ENCODE assay signal across 13 cellular contexts in genomic region chr12:98332626-98333025, GRCh38.
DNase-seq lines count a peak whose midpoint lies in the region; ATAC-seq lines count a peak whose summit lies in the region.
"Had no signal": no experiment of that assay in that cellular context is flagged by ENCODE, and none has a peak within 500 bp of the region (broad histone marks: within the 10 kb centered on the region; RNA-seq: fewer than 3 reads in every experiment).

No MANE protein-coding gene starts in this region.

- ATAC-seq in GM18498 (IDR thresholded peaks at IDR 0.05; ENCODE audit: unreplicated experiment) (peak; percentile 85), GM19467 (IDR thresholded peaks at IDR 0.05; ENCODE audit: unreplicated experiment) (peak; percentile 71), HG03045 (IDR thresholded peaks at IDR 0.05; ENCODE audit: unreplicated experiment) (peak; percentile 53), HG03460 (IDR thresholded peaks at IDR 0.05; ENCODE audit: unreplicated experiment) (no peak)
- ATAC-seq: stimulated activated effector memory CD8-positive, alpha-beta T cell treated with anti-CD3 and anti-CD28 coated beads, Interleukin-12 subunit alpha, Interleukin-12 subunit beta, amount 100 ng/mL, for 72 hours had no signal

- DNase-seq in NCI-H748 treated with DMSO at 0.1 percent for 48 hours (lab: John Stamatoyannopoulos, UW) (peak; percentile 45), NCI-H2029 (lab: John Stamatoyannopoulos, UW) (no peak), ecto neural progenitor cell (ENCODE audit: low spot score) (no peak), HT-29 (ENCODE audit: low spot score) (no peak)
- DNase-seq: activated CD4-positive, CD25-positive, alpha-beta regulatory T cell treated with anti-CD3 and anti-CD28 coated beads, Interleukin-2, amount 50 U/mL, for 72 hours; CD4-positive, CD25-positive, alpha-beta regulatory T cell; cerebellar nuclear complex; kidney had no signal
